In genomic region chr6:169386431-169387057, GRCh38 we compare ENCODE assay signal across 13 cellular contexts.
DNase-seq lines count a peak whose midpoint lies in the region; ATAC-seq and TF ChIP-seq lines count a peak whose summit lies in the region.
"Had no signal": no experiment of that assay in that cellular context is flagged by ENCODE, and none has a peak within 500 bp of the region (broad histone marks: within the 10 kb centered on the region; RNA-seq: fewer than 3 reads in every experiment).

No MANE protein-coding gene starts in this region.

- H3K4me1 ChIP-seq in GM23248 (ENCODE audit: insufficient read depth) (peaks cover 14% of the 10 kb centered on the region), upper lobe of right lung (no peaks in the 10 kb centered on the region), Karpas-422 (ENCODE audit: low read length) (no peaks in the 10 kb centered on the region)

- no peaks in the 10 kb centered on the region for H3K79me2 ChIP-seq in GM23248 (ENCODE audit: insufficient read depth)
- H3K79me2 ChIP-seq in Karpas-422 (ENCODE audit: low read length) = no peaks in the 10 kb centered on the region

- in situ Hi-C loops in GM23248 (cut with MboI) (no loop called here), astrocyte of the cerebellum (cut with HindIII; ENCODE audit: low sequenced_read_pairs) (no loop called here)

- intact Hi-C loops in upper lobe of right lung (cut with DNase I) = no loop called here

- no peaks in the 10 kb centered on the region for H3K9me3 ChIP-seq in GM23248 (ENCODE audit: low read depth)
- no peaks in the 10 kb centered on the region for H3K9me3 ChIP-seq in upper lobe of right lung
- no peaks in the 10 kb centered on the region; the same call in 1 of the 2 replicates for H3K9me3 ChIP-seq in Karpas-422 (ENCODE audit: low read length)

- peak; percentile 86 for DNase-seq in GM23248
- peak; percentile 11 for DNase-seq in astrocyte of the cerebellum (ENCODE audit: low read depth)
- DNase-seq in hepatic stellate cell (ENCODE audit: low spot score) = peak; percentile 41
- DNase-seq in upper lobe of right lung = no peak
- DNase-seq in Karpas-422 = no peak
- DNase-seq: activated CD4-positive, CD25-positive, alpha-beta regulatory T cell treated with anti-CD3 and anti-CD28 coated beads, Interleukin-2, amount 50 U/mL, for 72 hours; CD4-positive, alpha-beta memory T cell; MV-4-11; NCI-H2107; NCI-H82 had no signal

- no peak for ATAC-seq in upper lobe of right lung
- no peak for ATAC-seq in HG03469 (IDR thresholded peaks at IDR 0.05; ENCODE audit: unreplicated experiment)
- no peak for ATAC-seq in GM21515 (IDR thresholded peaks at IDR 0.05; ENCODE audit: unreplicated experiment)

- no peaks in the 10 kb centered on the region for H3K36me3 ChIP-seq in GM23248 (ENCODE audit: low read depth)
- no peaks in the 10 kb centered on the region for H3K36me3 ChIP-seq in upper lobe of right lung
- no peaks in the 10 kb centered on the region for H3K36me3 ChIP-seq in Karpas-422 (ENCODE audit: insufficient read depth, low read length)

- H4K20me1 ChIP-seq in GM23248 (ENCODE audit: insufficient read depth) (no peaks in the 10 kb centered on the region), Karpas-422 (ENCODE audit: insufficient read depth, low read depth, low read length) (no peaks in the 10 kb centered on the region)

- H3K9me2 ChIP-seq in GM23248 (ENCODE audit: insufficient read depth) = no peaks in the 10 kb centered on the region
- no peaks in the 10 kb centered on the region for H3K9me2 ChIP-seq in Karpas-422 (replicated peaks; ENCODE audit: insufficient read depth, low read length)

- H3K27ac ChIP-seq in GM23248 = peak overlapping the region; percentile 70
- H3K27ac ChIP-seq in upper lobe of right lung = peak overlapping the region; percentile 66
- no peak overlapping the region for H3K27ac ChIP-seq in Karpas-422 (ENCODE audit: low read length)
- H3K27ac ChIP-seq: epithelial cell of prostate had no signal

- H3K4me2 ChIP-seq in GM23248 (ENCODE audit: unreplicated experiment) = peak overlapping the region; percentile 79
- H3K4me2 ChIP-seq in Karpas-422 (ENCODE audit: low read depth, low read length, poor library complexity, severe bottlenecking) = no peak overlapping the region

- H2AFZ ChIP-seq in GM23248 (peak overlapping the region; percentile 87), Karpas-422 (ENCODE audit: low read length) (no peak overlapping the region)

- peaks cover 17% of the 10 kb centered on the region for H3F3A ChIP-seq in GM23248 (ENCODE audit: insufficient read depth)

- TF ChIP-seq CTCF in astrocyte of the cerebellum (IDR thresholded peaks at IDR 0.05; ENCODE audit: low read depth, low read length, missing control alignments) (no peak), upper lobe of right lung (IDR thresholded peaks at IDR 0.05) (no peak)

- H3K9ac ChIP-seq in GM23248 (peak overlapping the region; percentile 67), Karpas-422 (ENCODE audit: low read length) (no peak overlapping the region)

- WGBS in GM23248 (ENCODE audit: low coverage in 1 of 2, low lambda C conversion rate in 2 of 2, missing lambda C conversion rate in 2 of 2), 2 experiments = 8 to 9% methylated on average over 20 of the region's 20 CpGs

- H3K4me3 ChIP-seq in GM23248 = peak overlapping the region; percentile 60
- no peak overlapping the region for H3K4me3 ChIP-seq in astrocyte of the cerebellum (ENCODE audit: low read depth, low read length)
- H3K4me3 ChIP-seq in upper lobe of right lung = peak overlapping the region; percentile 39
- H3K4me3 ChIP-seq in Karpas-422 (ENCODE audit: low read length) = no peak overlapping the region

- H3K27me3 ChIP-seq in GM23248 (replicated peaks; ENCODE audit: insufficient read depth) = no peaks in the 10 kb centered on the region
- H3K27me3 ChIP-seq in upper lobe of right lung = no peaks in the 10 kb centered on the region
- H3K27me3 ChIP-seq in Karpas-422 (ENCODE audit: low read length) = no peaks in the 10 kb centered on the region

Comparison
In these comparisons a context has a peak if more than half of its experiments do, and no peak if none do; other contexts are left out.
1. DNase-seq: peak in GM23248 (single experiment), astrocyte of the cerebellum (single experiment) and hepatic stellate cell (single experiment); none in upper lobe of right lung (single experiment) and Karpas-422 (single experiment).
2. H3K4me3 ChIP-seq: peak in GM23248 (single experiment) and upper lobe of right lung (single experiment); none in astrocyte of the cerebellum (single experiment) and Karpas-422 (single experiment).